1 cellular context compared by ENCODE assay signal in the genomic region with DNA sequence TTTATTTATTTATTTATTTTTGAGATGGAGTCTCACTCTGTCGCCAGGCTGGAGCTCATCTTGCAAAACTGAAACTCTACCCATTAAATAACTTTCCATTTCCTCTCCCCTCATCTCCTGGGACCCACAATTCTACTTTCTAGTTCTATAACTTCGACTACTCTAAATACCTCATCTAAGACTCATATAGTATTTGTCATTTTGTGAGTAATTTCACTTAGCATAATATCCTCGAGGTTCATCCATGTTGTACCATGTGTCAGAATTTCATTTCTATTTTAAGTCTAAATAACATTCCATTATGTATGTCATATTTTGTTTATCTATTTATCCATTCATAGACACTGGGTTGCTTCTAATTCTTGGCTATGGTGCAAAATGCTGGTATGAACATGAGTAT.
TF ChIP-seq lines count a peak whose summit lies in the region.

No MANE protein-coding gene starts in this region.

TF ChIP-seq in IMR-90, 13 proteins besides CTCF, POLR2A, EP300 and RAD21:
- TF ChIP-seq, protein P1, sequence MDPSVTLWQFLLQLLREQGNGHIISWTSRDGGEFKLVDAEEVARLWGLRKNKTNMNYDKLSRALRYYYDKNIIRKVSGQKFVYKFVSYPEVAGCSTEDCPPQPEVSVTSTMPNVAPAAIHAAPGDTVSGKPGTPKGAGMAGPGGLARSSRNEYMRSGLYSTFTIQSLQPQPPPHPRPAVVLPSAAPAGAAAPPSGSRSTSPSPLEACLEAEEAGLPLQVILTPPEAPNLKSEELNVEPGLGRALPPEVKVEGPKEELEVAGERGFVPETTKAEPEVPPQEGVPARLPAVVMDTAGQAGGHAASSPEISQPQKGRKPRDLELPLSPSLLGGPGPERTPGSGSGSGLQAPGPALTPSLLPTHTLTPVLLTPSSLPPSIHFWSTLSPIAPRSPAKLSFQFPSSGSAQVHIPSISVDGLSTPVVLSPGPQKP (IDR thresholded peaks at IDR 0.05; ENCODE audit: borderline replicate concordance, low read depth, low read length): no peak
- TF ChIP-seq NFE2L2 (IDR thresholded peaks at IDR 0.05; ENCODE audit: low read depth, low read length): no peak
- TF ChIP-seq CHD1 (IDR thresholded peaks at IDR 0.05; ENCODE audit: low read depth, low read length): no peak
- no peak for TF ChIP-seq MAZ (IDR thresholded peaks at IDR 0.05; ENCODE audit: borderline replicate concordance, low read depth, low read length)
- TF ChIP-seq BHLHE40 (IDR thresholded peaks at IDR 0.05; ENCODE audit: low read depth, low read length): no peak
- TF ChIP-seq MAFK (IDR thresholded peaks at IDR 0.05; ENCODE audit: low read depth, low read length): no peak
- TF ChIP-seq MXI1 (IDR thresholded peaks at IDR 0.05; ENCODE audit: borderline replicate concordance, low read depth, low read length): no peak
- TF ChIP-seq CEBPB (IDR thresholded peaks at IDR 0.05; ENCODE audit: low read depth, low read length): no peak
